Comparison of ENCODE assay signal across 8 cellular contexts in genomic region chr7:47763063-47763974, GRCh38.
A peak's percentile ranks its signal among the peaks of the same experiment; 100 is the strongest.
DNase-seq lines count a peak whose midpoint lies in the region; ATAC-seq and TF ChIP-seq lines count a peak whose summit lies in the region.
"Had no signal": no experiment of that assay in that cellular context is flagged by ENCODE, and none has a peak within 500 bp of the region (broad histone marks: within the 10 kb centered on the region; RNA-seq: fewer than 3 reads in every experiment).

No MANE protein-coding gene starts in this region.

- peak; percentile 33 for ATAC-seq in upper lobe of right lung

- no peak for TF ChIP-seq CTCF in HFF-Myc (IDR thresholded peaks at IDR 0.05; ENCODE audit: low read depth, low read length, missing control alignments)
- TF ChIP-seq CTCF in foreskin fibroblast (IDR thresholded peaks at IDR 0.05; ENCODE audit: low read depth, low read length): no peak
- TF ChIP-seq CTCF in upper lobe of right lung (IDR thresholded peaks at IDR 0.05): no peak
- no peak for TF ChIP-seq CTCF in esophagus squamous epithelium (IDR thresholded peaks at IDR 0.05)

- no peak overlapping the region for H3K4me3 ChIP-seq in HFF-Myc (replicated peaks; ENCODE audit: low read depth, low read length)
- H3K4me3 ChIP-seq in foreskin fibroblast (ENCODE audit: low read depth in 1 of 2, low read length in 2 of 2): no peak overlapping the region
- H3K4me3 ChIP-seq in upper lobe of right lung: no peak overlapping the region
- no peak overlapping the region for H3K4me3 ChIP-seq in esophagus squamous epithelium

- no peaks in the 10 kb centered on the region for H3K4me1 ChIP-seq in upper lobe of right lung
- H3K4me1 ChIP-seq in esophagus squamous epithelium: peaks cover 0 to 4% (median 0%) of the 10 kb centered on the region in 3 donors

- H3K27me3 ChIP-seq in upper lobe of right lung (no peaks in the 10 kb centered on the region), esophagus squamous epithelium (no peaks in the 10 kb centered on the region)

- H3K9me3 ChIP-seq in upper lobe of right lung (no peaks in the 10 kb centered on the region), esophagus squamous epithelium (no peaks in the 10 kb centered on the region)

- DNase-seq in HFF-Myc (ENCODE audit: extremely low read depth, low read depth) (peak; percentile 97), foreskin fibroblast (peak; percentile 91 to 92), upper lobe of right lung (no peak), esophagus squamous epithelium (lab: John Stamatoyannopoulos, UW) (no peak), iPS-NIHi7 (ENCODE audit: extremely low spot score) (no peak), ureter (ENCODE audit: low spot score) (no peak)
- DNase-seq: NCI-H526 treated with DMSO at 0.1 percent for 48 hours had no signal

- TF ChIP-seq POLR2A in esophagus squamous epithelium (IDR thresholded peaks at IDR 0.05): no peak

- H3K27ac ChIP-seq in upper lobe of right lung (no peak overlapping the region), esophagus squamous epithelium (peak overlapping the region in 2 of 4 donors; percentile 29 to 45)

- H3K36me3 ChIP-seq in upper lobe of right lung (no peaks in the 10 kb centered on the region), esophagus squamous epithelium (no peaks in the 10 kb centered on the region)

- 61 to 64% methylated on average over 6 to 7 of the region's 9 CpGs for WGBS in esophagus squamous epithelium, 2 donors

- intact Hi-C loops in upper lobe of right lung (cut with DNase I): no loop called here
- intact Hi-C loops in esophagus squamous epithelium (cut with DNase I): no loop called here

TF ChIP-seq in PFSK-1, 5 proteins besides CTCF, POLR2A, EP300 and RAD21:
- no peak for TF ChIP-seq POLR2AphosphoS5 (IDR thresholded peaks at IDR 0.05; ENCODE audit: low read depth, low read length)
- 0 out of 2 replicates have a peak, but pooled peaks have one; percentile 14 for TF ChIP-seq TAF1 (IDR thresholded peaks at IDR 0.05; ENCODE audit: borderline replicate concordance, insufficient read depth, low read length)
- TF ChIP-seq SIN3A (IDR thresholded peaks at IDR 0.05; ENCODE audit: borderline replicate concordance, insufficient read depth, low read length): peak; percentile 70; the same call in 1 of the 2 replicates
- TF ChIP-seq REST (IDR thresholded peaks at IDR 0.05; ENCODE audit: insufficient read depth in 1 of 2, low read depth in 2 of 2, low read length in 2 of 2): no peak
- peak; percentile 12 for TF ChIP-seq FOXP2 (optimal IDR thresholded peaks at IDR 0.05; ENCODE audit: borderline replicate concordance, extremely low read depth, extremely low read length, insufficient read depth)

Comparison
In these comparisons a context has a peak if more than half of its experiments do, and no peak if none do; other contexts are left out.
1. DNase-seq: peak in HFF-Myc (single experiment) and foreskin fibroblast (2 of 2); none in upper lobe of right lung (single experiment), esophagus squamous epithelium (single experiment), iPS-NIHi7 (single experiment) and ureter (single experiment).